15 cellular contexts compared by ENCODE assay signal in genomic region chr19:35373492-35373891, GRCh38. TPM values are rescaled to one million over a fixed set of nuclear protein-coding genes. Genes with fewer than 3 reads are reported as not detected.
A peak's percentile ranks its signal among the peaks of the same experiment; 100 is the strongest.
DNase-seq lines count a peak whose midpoint lies in the region; ATAC-seq and TF ChIP-seq lines count a peak whose summit lies in the region.
"Had no signal": no experiment of that assay in that cellular context is flagged by ENCODE, and none has a peak within 500 bp of the region (broad histone marks: within the 10 kb centered on the region; RNA-seq: fewer than 3 reads in every experiment).

No MANE protein-coding gene starts in this region.

- TF ChIP-seq CTCF in esophagus muscularis mucosa (IDR thresholded peaks at IDR 0.05) = no peak

- no peak overlapping the region for H3K4me3 Mint-ChIP-seq in activated T-cell treated with anti-CD3 and anti-CD28 coated beads, Interleukin-2, amount 50 U/mL, for 72 hours
- no peak overlapping the region for H3K4me3 Mint-ChIP-seq in stimulated activated effector memory CD8-positive, alpha-beta T cell treated with anti-CD3 and anti-CD28 coated beads, Interleukin-12 subunit alpha, Interleukin-12 subunit beta, amount 100 ng/mL, for 72 hours
- H3K4me3 Mint-ChIP-seq: CD4-positive, CD25-positive, alpha-beta regulatory T cell; GM23338; H9 had no signal

- peaks cover 0 to 3% of the 10 kb centered on the region in 2 donors for H3K36me3 Mint-ChIP-seq in activated T-cell treated with anti-CD3 and anti-CD28 coated beads, Interleukin-2, amount 50 U/mL, for 72 hours (ENCODE audit: insufficient read depth in 2 of 2)
- H3K36me3 Mint-ChIP-seq in stimulated activated effector memory CD8-positive, alpha-beta T cell treated with anti-CD3 and anti-CD28 coated beads, Interleukin-12 subunit alpha, Interleukin-12 subunit beta, amount 100 ng/mL, for 72 hours = peaks cover 4% of the 10 kb centered on the region
- H3K36me3 Mint-ChIP-seq: CD4-positive, CD25-positive, alpha-beta regulatory T cell had no signal

- ATAC-seq in activated T-cell treated with anti-CD3 and anti-CD28 coated beads, Interleukin-2, amount 50 U/mL, for 72 hours (replicated peaks in 1 of 2) = no peak
- no peak for ATAC-seq in stimulated activated effector memory CD8-positive, alpha-beta T cell treated with anti-CD3 and anti-CD28 coated beads, Interleukin-12 subunit alpha, Interleukin-12 subunit beta, amount 100 ng/mL, for 72 hours
- ATAC-seq in GM21526 (IDR thresholded peaks at IDR 0.05; ENCODE audit: low FRiP score, unreplicated experiment) = no peak
- no peak for ATAC-seq in HG02870 (IDR thresholded peaks at IDR 0.05; ENCODE audit: unreplicated experiment)
- ATAC-seq: GM23338 had no signal

- peaks cover 0 to 2% of the 10 kb centered on the region in 2 donors for H3K9me3 Mint-ChIP-seq in activated T-cell treated with anti-CD3 and anti-CD28 coated beads, Interleukin-2, amount 50 U/mL, for 72 hours
- peaks cover 3% of the 10 kb centered on the region for H3K9me3 Mint-ChIP-seq in stimulated activated effector memory CD8-positive, alpha-beta T cell treated with anti-CD3 and anti-CD28 coated beads, Interleukin-12 subunit alpha, Interleukin-12 subunit beta, amount 100 ng/mL, for 72 hours
- H3K9me3 Mint-ChIP-seq: CD4-positive, CD25-positive, alpha-beta regulatory T cell had no signal

- peaks cover 32% of the 10 kb centered on the region for H3K27me3 Mint-ChIP-seq in activated T-cell treated with anti-CD3 and anti-CD28 coated beads, Interleukin-2, amount 50 U/mL, for 72 hours (ENCODE audit: low read depth)

- 86% methylated on average over 7 of the region's 7 CpGs for WGBS in esophagus muscularis mucosa

- DNase-seq in activated T-cell treated with anti-CD3 and anti-CD28 coated beads, Interleukin-2, amount 50 U/mL, for 72 hours = no peak
- no peak for DNase-seq in activated T-cell treated with anti-CD3 and anti-CD28 coated beads, Interleukin-2, amount 50 U/mL, for 1 hour
- DNase-seq in esophagus muscularis mucosa (ENCODE audit: extremely low spot score) = peak; percentile 31
- no peak for DNase-seq in stimulated activated effector memory CD8-positive, alpha-beta T cell treated with anti-CD3 and anti-CD28 coated beads, Interleukin-12 subunit alpha, Interleukin-12 subunit beta, amount 100 ng/mL, for 72 hours (ENCODE audit: low spot score in 2 of 2)
- DNase-seq in activated CD4-positive, CD25-positive, alpha-beta regulatory T cell (lab: John Stamatoyannopoulos, UW) = no peak
- DNase-seq: 8988T; CD4-positive, CD25-positive, alpha-beta regulatory T cell; DMS53; GF-D8; H9 had no signal

- intact Hi-C loops in esophagus muscularis mucosa (cut with DNase I) = no loop called here

- H3K36me3 ChIP-seq in esophagus muscularis mucosa = no peaks in the 10 kb centered on the region
- H3K36me3 ChIP-seq: BLaER1 treated with 17β-estradiol and CSF1 and Interleukin-3, amounts not matched to agents 10 nM and 100 nM had no signal

- no peaks in the 10 kb centered on the region for H3K4me1 ChIP-seq in esophagus muscularis mucosa

- peaks cover 0 to 10% (median 0%) of the 10 kb centered on the region in 4 donors for H3K27me3 ChIP-seq in esophagus muscularis mucosa
- H3K27me3 ChIP-seq: BLaER1 treated with 17β-estradiol and CSF1 and Interleukin-3, amounts not matched to agents 10 nM and 100 nM had no signal

- no peak for TF ChIP-seq POLR2A in esophagus muscularis mucosa (IDR thresholded peaks at IDR 0.05; ENCODE audit: low read depth)

- peaks cover 26% of the 10 kb centered on the region for H3K4me1 Mint-ChIP-seq in activated T-cell treated with anti-CD3 and anti-CD28 coated beads, Interleukin-2, amount 50 U/mL, for 72 hours (ENCODE audit: low read depth)
- H3K4me1 Mint-ChIP-seq in stimulated activated effector memory CD8-positive, alpha-beta T cell treated with anti-CD3 and anti-CD28 coated beads, Interleukin-12 subunit alpha, Interleukin-12 subunit beta, amount 100 ng/mL, for 72 hours = peaks cover 32% of the 10 kb centered on the region

- peak overlapping the region; percentile 81 for H3K27ac Mint-ChIP-seq in activated T-cell treated with anti-CD3 and anti-CD28 coated beads, Interleukin-2, amount 50 U/mL, for 72 hours
- peak overlapping the region; percentile 44 for H3K27ac Mint-ChIP-seq in stimulated activated effector memory CD8-positive, alpha-beta T cell treated with anti-CD3 and anti-CD28 coated beads, Interleukin-12 subunit alpha, Interleukin-12 subunit beta, amount 100 ng/mL, for 72 hours
- H3K27ac Mint-ChIP-seq: GM23338, H9 had no signal

- no peak overlapping the region for H3K4me3 ChIP-seq in esophagus muscularis mucosa
- H3K4me3 ChIP-seq: BLaER1 treated with 17β-estradiol and CSF1 and Interleukin-3, amounts not matched to agents 10 nM and 100 nM; GM23338 had no signal

- no peak overlapping the region for H3K27ac ChIP-seq in esophagus muscularis mucosa (replicated peaks in 1 of 4)
- H3K27ac ChIP-seq: HL-60 had no signal

- H3K9me3 ChIP-seq in esophagus muscularis mucosa = peaks cover 0 to 3% (median 1%) of the 10 kb centered on the region in 4 donors

- no peak for TF ChIP-seq EP300 in esophagus muscularis mucosa (IDR thresholded peaks at IDR 0.05)

RNA-seq across cellular contexts. Expression of gene GPR42, which starts 2.6 kb away (rescaled TPM):
- total RNA-seq in activated T-cell treated with anti-CD3 and anti-CD28 coated beads, Interleukin-2, amount 50 U/mL, for 72 hours = 1 to 10 TPM; 1.1 to 1.9 TPM
- under 1 TPM in 1 of 4 donors, not detected in 3; 0.17 TPM for total RNA-seq in esophagus muscularis mucosa
- total RNA-seq: CD4-positive, CD25-positive, alpha-beta regulatory T cell; GM23338; H9 had no signal

RNA-seq across cellular contexts. Expression of gene FFAR3, which starts 15.2 kb away (rescaled TPM):
- total RNA-seq in activated T-cell treated with anti-CD3 and anti-CD28 coated beads, Interleukin-2, amount 50 U/mL, for 72 hours = 1 to 10 TPM; 6.6 to 8.8 TPM
- total RNA-seq in esophagus muscularis mucosa = 1 to 10 TPM in 1 of 4 donors, under 1 TPM in 1, not detected in 2; 0.17 to 2.3 TPM
- total RNA-seq: H9 had no signal

RNA-seq across cellular contexts. Expression of gene FFAR1, which starts 25.8 kb away (rescaled TPM):
- total RNA-seq in activated T-cell treated with anti-CD3 and anti-CD28 coated beads, Interleukin-2, amount 50 U/mL, for 72 hours = 1 to 10 TPM in 1 of 2 donors, under 1 TPM in 1; 0.67 to 1.4 TPM
- not detected for total RNA-seq in esophagus muscularis mucosa
- total RNA-seq: CD4-positive, CD25-positive, alpha-beta regulatory T cell; GM23338; H9 had no signal

RNA-seq across cellular contexts. Expression of gene CD22, which starts 44.5 kb away (rescaled TPM):
- total RNA-seq in activated T-cell treated with anti-CD3 and anti-CD28 coated beads, Interleukin-2, amount 50 U/mL, for 72 hours = 10 to 100 TPM; 39.1 to 44.5 TPM
- total RNA-seq in esophagus muscularis mucosa = 10 to 100 TPM in 1 of 4 donors, 1 to 10 TPM in 3; 2.3 to 12.5 (median 3.7) TPM
- total RNA-seq: H9 had no signal
